In genomic region chr17:77132411-77133086, GRCh38 we compare ENCODE assay signal across 18 cellular contexts. TPM values are rescaled to one million over a fixed set of nuclear protein-coding genes. Genes with fewer than 3 reads are reported as not detected.
DNase-seq lines count a peak whose midpoint lies in the region; ATAC-seq, FAIRE-seq and TF ChIP-seq lines count a peak whose summit lies in the region.
"Had no signal": no experiment of that assay in that cellular context is flagged by ENCODE, and none has a peak within 500 bp of the region (broad histone marks: within the 10 kb centered on the region; RNA-seq: fewer than 3 reads in every experiment).

No MANE protein-coding gene starts in this region.

- H3K27ac Mint-ChIP-seq in T-helper 17 cell, result peak overlapping the region; percentile 11

- H3K4me1 Mint-ChIP-seq in T-helper 17 cell, result peaks cover 8% of the 10 kb centered on the region

- no peak for FAIRE-seq in HepG2 (lab: Jason Lieb, UNC)
- FAIRE-seq: kidney, TTC549 had no signal

- CTCF ChIA-PET in HepG2 (lab: Yijun Ruan, JAX; ENCODE audit: low intra/inter-chr PET ratio, low total read pairs), result no interaction called here

- H3K27ac ChIP-seq in HepG2 (ENCODE audit: extremely low read length, insufficient read depth, low read length) (no peak overlapping the region), right lobe of liver (no peak overlapping the region), thyroid gland (peak overlapping the region in 2 of 3 donors; percentile 24 to 28)

- no peak overlapping the region for H3K4me2 ChIP-seq in HepG2 (ENCODE audit: low read depth, low read length)

- TF ChIP-seq CTCF in HepG2 (CRISPR knock-in tag; IDR thresholded peaks at IDR 0.05), result no peak
- TF ChIP-seq CTCF in right lobe of liver (IDR thresholded peaks at IDR 0.05), result no peak
- no peak for TF ChIP-seq CTCF in fibroblast of mammary gland (conservative IDR thresholded peaks at IDR 0.05; ENCODE audit: control insufficient read depth, insufficient read depth, low read depth, low read length)
- TF ChIP-seq CTCF in thyroid gland (IDR thresholded peaks at IDR 0.05), result no peak

- TF ChIP-seq RAD21 in HepG2 (CRISPR knock-in tag; IDR thresholded peaks at IDR 0.05), result no peak

- H3K27me3 Mint-ChIP-seq in T-helper 17 cell, result no peaks in the 10 kb centered on the region

- no peaks in the 10 kb centered on the region for H3K79me2 ChIP-seq in HepG2 (ENCODE audit: insufficient read depth, low read length)

- H4K20me1 ChIP-seq in HepG2 (ENCODE audit: insufficient read depth, low read length), result no peaks in the 10 kb centered on the region

- POLR2A ChIA-PET in HepG2 (lab: Yijun Ruan, JAX), result interaction anchor here (1.0 to 2.1 kb wide), 3 partner anchors 8 to 75 kb away, joined by 3 to 15 read pairs (median 4); partner anchors contain the start of gene SEC14L1

- H3K36me3 Mint-ChIP-seq in T-helper 17 cell (ENCODE audit: low read depth), result no peaks in the 10 kb centered on the region

- H3K36me3 ChIP-seq in HepG2 (replicated peaks in 1 of 2; ENCODE audit: control insufficient read depth in 1 of 2, insufficient read depth in 2 of 2, low read length in 2 of 2), result no peaks in the 10 kb centered on the region
- no peaks in the 10 kb centered on the region for H3K36me3 ChIP-seq in right lobe of liver
- H3K36me3 ChIP-seq in thyroid gland, result no peaks in the 10 kb centered on the region

- no peak overlapping the region for H3K4me3 ChIP-seq in HepG2 (replicated peaks in 1 of 3; ENCODE audit: insufficient read depth in 1 of 3, low read depth in 2 of 3, low read length in 3 of 3)
- no peak overlapping the region for H3K4me3 ChIP-seq in right lobe of liver
- H3K4me3 ChIP-seq in fibroblast of mammary gland (ENCODE audit: control insufficient read depth, low read depth, low read length), result no peak overlapping the region
- no peak overlapping the region for H3K4me3 ChIP-seq in thyroid gland (replicated peaks in 1 of 3)
- H3K4me3 ChIP-seq: body of pancreas had no signal

- no TSS peak for BruUV-seq in HepG2 (replicated peaks; lab: Mats Ljungman, UMichigan)

- intact Hi-C loops in HepG2 (cut with micrococcal nuclease; ENCODE audit: unreplicated experiment), result no loop called here
- intact Hi-C loops in right lobe of liver (cut with DNase I), result no loop called here
- intact Hi-C loops in thyroid gland (cut with DNase I), result no loop called here

- H3K4me3 Mint-ChIP-seq in T-helper 17 cell, result no peak overlapping the region
- H3K4me3 Mint-ChIP-seq: neural crest cell had no signal

- H3K4me1 ChIP-seq in HepG2 (ENCODE audit: insufficient read depth, low read length) (peaks cover 42% of the 10 kb centered on the region), right lobe of liver (no peaks in the 10 kb centered on the region), thyroid gland (peaks cover 0 to 16% of the 10 kb centered on the region in 2 donors)

- H3K9ac ChIP-seq in HepG2 (ENCODE audit: insufficient read depth, low read depth, low read length), result no peak overlapping the region

- H3K27me3 ChIP-seq in HepG2 (ENCODE audit: control insufficient read depth in 1 of 2, insufficient read depth in 2 of 2, low read length in 2 of 2) (no peaks in the 10 kb centered on the region), right lobe of liver (no peaks in the 10 kb centered on the region), thyroid gland (no peaks in the 10 kb centered on the region)
- H3K27me3 ChIP-seq: body of pancreas had no signal

- WGBS in HepG2 (ENCODE audit: low lambda C conversion rate), result 92% methylated on average over 9 of the region's 9 CpGs
- 83% methylated on average over 9 of the region's 9 CpGs for WGBS in right lobe of liver (ENCODE audit: insufficient coverage, low coverage, low lambda C conversion rate, missing lambda C conversion rate)
- 79 to 87% methylated on average over 9 of the region's 9 CpGs for WGBS in thyroid gland, 2 donors

- in situ Hi-C loops in HepG2 (cut with HindIII; ENCODE audit: extremely low pct_ligation_motif_present, low pct_unique_long_range_greater_than_20kb), result no loop called here

- H3K9me3 ChIP-seq in HepG2 (ENCODE audit: low read length) (0 out of 2 replicates have a peak, but pooled peaks cover 5% of the 10 kb centered on the region), right lobe of liver (no peaks in the 10 kb centered on the region), T-helper 17 cell (ENCODE audit: control insufficient read depth, low read length, poor library complexity, severe bottlenecking) (no peaks in the 10 kb centered on the region), thyroid gland (no peaks in the 10 kb centered on the region)
- H3K9me3 ChIP-seq: body of pancreas had no signal

- H2AFZ ChIP-seq in HepG2 (ENCODE audit: low read length), result no peak overlapping the region

- TF ChIP-seq POLR2A in HepG2 (IDR thresholded peaks at IDR 0.05; ENCODE audit: insufficient read depth in 1 of 2, low read depth in 2 of 2, low read length in 2 of 2) (no peak), right lobe of liver (IDR thresholded peaks at IDR 0.05) (no peak), thyroid gland (IDR thresholded peaks at IDR 0.05) (no peak)

- no peak for TF ChIP-seq EP300 in HepG2 (IDR thresholded peaks at IDR 0.05; ENCODE audit: low read depth in 2 of 2, low read length in 2 of 2)
- no peak for TF ChIP-seq EP300 in HepG2 (CRISPR knock-in tag; IDR thresholded peaks at IDR 0.05; ENCODE audit: borderline replicate concordance)

- DNase-seq in HepG2 (ENCODE audit: low spot score) (no peak), right lobe of liver (no peak), T-helper 17 cell (no peak), fibroblast of mammary gland (ENCODE audit: low read depth) (peak; percentile 32), thyroid gland (no peak)
- DNase-seq in activated T-cell treated with anti-CD3 and anti-CD28 coated beads, Interleukin-2, amount 50 U/mL, for 1 hour, result no peak
- DNase-seq: activated CD4-positive, alpha-beta T cell treated with anti-CD3 and anti-CD28 coated beads, Interleukin-2, amount 50 U/mL, for 4 hours; activated T-cell treated with anti-CD3 and anti-CD28 coated beads for 4 hours; mesendoderm; retina; stimulated activated CD4-positive, alpha-beta T cell treated with anti-CD3 and anti-CD28 coated beads, Interleukin-1b, Interleukin-23, amount 100 ng/mL, for 48 hours had no signal

- no peak for ATAC-seq in HepG2
- no peak for ATAC-seq in right lobe of liver
- ATAC-seq in T-helper 17 cell, result no peak
- ATAC-seq in HG02678 (IDR thresholded peaks at IDR 0.05; ENCODE audit: unreplicated experiment), result no peak
- no peak for ATAC-seq in GM21786 (IDR thresholded peaks at IDR 0.05; ENCODE audit: unreplicated experiment)
- ATAC-seq: activated naive CD4-positive, alpha-beta T cell treated with anti-CD3 and anti-CD28 coated beads, Interleukin-2, amount 50 U/mL, for 72 hours; body of pancreas had no signal

TF ChIP-seq in HepG2, 621 proteins besides CTCF, POLR2A, EP300 and RAD21 (continues in another document):
- TF ChIP-seq FOSL2 (CRISPR knock-in tag; IDR thresholded peaks at IDR 0.05), result peak; percentile 46
- TF ChIP-seq, protein P1, sequence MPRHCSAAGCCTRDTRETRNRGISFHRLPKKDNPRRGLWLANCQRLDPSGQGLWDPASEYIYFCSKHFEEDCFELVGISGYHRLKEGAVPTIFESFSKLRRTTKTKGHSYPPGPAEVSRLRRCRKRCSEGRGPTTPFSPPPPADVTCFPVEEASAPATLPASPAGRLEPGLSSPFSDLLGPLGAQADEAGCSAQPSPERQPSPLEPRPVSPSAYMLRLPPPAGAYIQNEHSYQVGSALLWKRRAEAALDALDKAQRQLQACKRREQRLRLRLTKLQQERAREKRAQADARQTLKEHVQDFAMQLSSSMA (CRISPR knock-in tag; IDR thresholded peaks at IDR 0.05), result no peak
- no peak for TF ChIP-seq CERS6 (CRISPR knock-in tag; IDR thresholded peaks at IDR 0.05)
- TF ChIP-seq NRL (CRISPR knock-in tag; IDR thresholded peaks at IDR 0.05; ENCODE audit: borderline replicate concordance), result 0 out of 2 replicates have a peak, but pooled peaks have one; percentile 29

RNA-seq across cellular contexts. Expression of gene SEC14L1, which starts 8.2 kb away (rescaled TPM):
- total RNA-seq in HepG2 (2016; rRNA removed; fragmentation: Illumina TruSeq; extraction: Trizol) (43.9 and 62.5 TPM in 2 replicates), right lobe of liver (10 to 100 TPM; 21.5 to 44.4 (median 24.9) TPM), T-helper 17 cell (100 to 1,000 TPM in 1 of 2 donors, 10 to 100 TPM in 1; 96.6 to 140 TPM), thyroid gland (100 to 1,000 TPM in 2 of 4 donors, 10 to 100 TPM in 2; 57.6 to 287 (median 102) TPM)
- 22.8 and 28.1 TPM in 2 replicates for total RNA-seq in HepG2 (2016; cell fraction: cytosol; rRNA removed; fragmentation: Illumina TruSeq; extraction: Trizol; ENCODE audit: low read depth)
- total RNA-seq in HepG2 (2016; cell fraction: insoluble cytoplasmic fraction; rRNA removed; fragmentation: Illumina TruSeq; extraction: Trizol), result 51.1 and 57.5 TPM in 2 replicates
- 75.8 and 78.7 TPM in 2 replicates for total RNA-seq in HepG2 (2016; cell fraction: membrane; rRNA removed; fragmentation: Illumina TruSeq; extraction: Trizol)
- 34.2 and 41.8 TPM in 2 replicates for total RNA-seq in HepG2 (2016; cell fraction: nucleus; rRNA removed; fragmentation: Illumina TruSeq; extraction: Trizol)
- polyA plus RNA-seq in HepG2 (2011; rRNA removed), result 26.3 and 27.0 TPM in 2 replicates
- 17.3 and 23.1 TPM in 2 replicates for polyA plus RNA-seq in HepG2 (2011; cell fraction: cytosol; rRNA removed)
- polyA plus RNA-seq in HepG2 (2011; cell fraction: nucleus; rRNA removed), result 30.8 and 49.2 TPM in 2 replicates
- polyA plus RNA-seq in HepG2 (2012), result 37.6 and 54.7 TPM in 2 replicates
- 30.8 and 38.2 TPM in 2 replicates for polyA plus RNA-seq in HepG2 (2016; cell fraction: cytosol; fragmentation: Illumina TruSeq; extraction: Trizol; ENCODE audit: low read depth)
- polyA plus RNA-seq in HepG2 (2016; cell fraction: insoluble cytoplasmic fraction; fragmentation: Illumina TruSeq; extraction: Trizol; ENCODE audit: low read depth), result 57.4 and 67.9 TPM in 2 replicates
- 55.3 and 57.7 TPM in 2 replicates for polyA plus RNA-seq in HepG2 (2016; cell fraction: membrane; fragmentation: Illumina TruSeq; extraction: Trizol; ENCODE audit: low read depth)
- 56.1 and 65.2 TPM in 2 replicates for polyA plus RNA-seq in HepG2 (2016; cell fraction: nucleus; fragmentation: Illumina TruSeq; extraction: Trizol; ENCODE audit: insufficient read depth, low read depth)
- 16.4 and 49.1 TPM in 2 replicates for polyA minus RNA-seq in HepG2 (2011; rRNA and poly(A)+ RNA removed; ENCODE audit: low replicate concordance)
- 23.7 and 34.8 TPM in 2 replicates for polyA minus RNA-seq in HepG2 (2011; cell fraction: cytosol; rRNA and poly(A)+ RNA removed)
- polyA minus RNA-seq in HepG2 (2011; cell fraction: nucleus; rRNA and poly(A)+ RNA removed), result 29.4 and 35.6 TPM in 2 replicates

Comparison
In these comparisons a context has a peak if more than half of its experiments do, and no peak if none do; other contexts are left out.
1. H3K27ac ChIP-seq: peak in thyroid gland (2 of 3); none in HepG2 (single experiment) and right lobe of liver (0 of 3).